In genomic region chr20:50735813-50736212, GRCh38 we compare ENCODE assay signal across 17 cellular contexts. TPM values are rescaled to one million over a fixed set of nuclear protein-coding genes. Genes with fewer than 3 reads are reported as not detected.
DNase-seq lines count a peak whose midpoint lies in the region; ATAC-seq, FAIRE-seq and TF ChIP-seq lines count a peak whose summit lies in the region.
"Had no signal": no experiment of that assay in that cellular context is flagged by ENCODE, and none has a peak within 500 bp of the region (broad histone marks: within the 10 kb centered on the region; RNA-seq: fewer than 3 reads in every experiment).

No MANE protein-coding gene starts in this region.

- H3K36me3 Mint-ChIP-seq in MCF 10A (ENCODE audit: insufficient read depth, unreplicated experiment) = peaks cover 26% of the 10 kb centered on the region

- TF ChIP-seq EP300 in stomach (IDR thresholded peaks at IDR 0.05) = no peak
- TF ChIP-seq EP300 in sigmoid colon (IDR thresholded peaks at IDR 0.05) = no peak

- H3K36me3 ChIP-seq in breast epithelium (no peaks in the 10 kb centered on the region), stomach (peaks cover 0 to 8% (median 2%) of the 10 kb centered on the region in 4 donors), sigmoid colon (no peaks in the 10 kb centered on the region)
- H3K36me3 ChIP-seq: vagina had no signal

- ATAC-seq in left lobe of liver = no peak
- ATAC-seq: stimulated activated naive CD8-positive, alpha-beta T cell treated with anti-CD3 and anti-CD28 coated beads, Interleukin-15, Interleukin-2, amounts not matched to agents 100 U/mL and 50 U/mL, for 24 hours had no signal

- no TSS peak for BruUV-seq in MCF 10A (replicated peaks; lab: Mats Ljungman, UMichigan)

- TF ChIP-seq POLR2A in breast epithelium (IDR thresholded peaks at IDR 0.05) = no peak
- TF ChIP-seq POLR2A in stomach (IDR thresholded peaks at IDR 0.05) = no peak
- no peak for TF ChIP-seq POLR2A in sigmoid colon (IDR thresholded peaks at IDR 0.05)

- intact Hi-C loops in MCF 10A (cut with micrococcal nuclease) = no loop called here
- intact Hi-C loops in breast epithelium (cut with DNase I; ENCODE audit: low total_unique reads) = loop anchor here (2.0 kb wide), 1 partner anchor 185 kb away; no protein-coding TSS in a partner anchor
- intact Hi-C loops in stomach (cut with DNase I; ENCODE audit: low total_unique reads) = no loop called here
- intact Hi-C loops in sigmoid colon (cut with DNase I) = no loop called here

- H3K27ac Mint-ChIP-seq in MCF 10A (ENCODE audit: low read depth, unreplicated experiment) = peak overlapping the region; percentile 80
- H3K27ac Mint-ChIP-seq: activated B cell treated with CpG ODN at 0.5 μM for 24 hours had no signal

- no peak overlapping the region for H3K27ac ChIP-seq in breast epithelium
- peak overlapping the region in 4 of 5 donors; percentile 89 to 96 (median 94) for H3K27ac ChIP-seq in stomach
- H3K27ac ChIP-seq in sigmoid colon = no peak overlapping the region
- H3K27ac ChIP-seq: vagina had no signal

- TF ChIP-seq CTCF in MCF 10A (IDR thresholded peaks at IDR 0.05; ENCODE audit: unreplicated experiment) (no peak), breast epithelium (IDR thresholded peaks at IDR 0.05) (no peak), epithelial cell of esophagus (IDR thresholded peaks at IDR 0.05; ENCODE audit: insufficient read depth, low read depth, low read length, missing control alignments) (no peak), stomach (IDR thresholded peaks at IDR 0.05) (no peak), sigmoid colon (IDR thresholded peaks at IDR 0.05) (no peak)

- DNase-seq in MCF 10A (ENCODE audit: unreplicated experiment) = no peak
- no peak for DNase-seq in breast epithelium (ENCODE audit: low spot score in 2 of 2)
- peak; percentile 30 for DNase-seq in RCC 7860 (ENCODE audit: low spot score)
- DNase-seq in epithelial cell of esophagus (ENCODE audit: low read depth) = peak; percentile 78
- no peak for DNase-seq in stomach
- no peak for DNase-seq in sigmoid colon
- no peak for DNase-seq in left lobe of liver (ENCODE audit: low spot score)
- no peak for DNase-seq in epidermal melanocyte (ENCODE audit: insufficient read length, low spot score)
- DNase-seq: activated B cell treated with CpG ODN at 0.5 μM for 24 hours; activated gamma-delta T cell; NCI-H1694; NCI-H446 treated with DMSO at 0.1 percent for 48 hours; stimulated activated naive CD8-positive, alpha-beta T cell treated with anti-CD3 and anti-CD28 coated beads, Interleukin-15, Interleukin-2, amounts not matched to agents 100 U/mL and 50 U/mL, for 24 hours; T-helper 1 cell had no signal

- peaks cover 33% of the 10 kb centered on the region for H3K4me1 Mint-ChIP-seq in MCF 10A (ENCODE audit: insufficient read depth, unreplicated experiment)

- no peaks in the 10 kb centered on the region for H3K9me3 ChIP-seq in breast epithelium
- no peaks in the 10 kb centered on the region for H3K9me3 ChIP-seq in stomach
- H3K9me3 ChIP-seq in sigmoid colon = no peaks in the 10 kb centered on the region
- H3K9me3 ChIP-seq: vagina had no signal

- H3K27me3 Mint-ChIP-seq in MCF 10A (ENCODE audit: insufficient read depth, unreplicated experiment) = no peaks in the 10 kb centered on the region
- H3K27me3 Mint-ChIP-seq: activated B cell treated with CpG ODN at 0.5 μM for 24 hours had no signal

- H3K27me3 ChIP-seq in breast epithelium = no peaks in the 10 kb centered on the region
- H3K27me3 ChIP-seq in stomach = no peaks in the 10 kb centered on the region
- no peaks in the 10 kb centered on the region for H3K27me3 ChIP-seq in sigmoid colon
- H3K27me3 ChIP-seq: vagina had no signal

- CTCF ChIA-PET in MCF 10A (lab: Yijun Ruan, JAX) = interaction anchor here (2.2 kb wide), 1 partner anchor 73 kb away, joined by 7 read pairs; no protein-coding TSS in a partner anchor

- no peak overlapping the region for H3K4me3 Mint-ChIP-seq in MCF 10A (ENCODE audit: unreplicated experiment)
- H3K4me3 Mint-ChIP-seq: activated B cell treated with CpG ODN at 0.5 μM for 24 hours had no signal

- H3K4me3 ChIP-seq in breast epithelium (no peak overlapping the region), epithelial cell of esophagus (ENCODE audit: low read length) (no peak overlapping the region), stomach (no peak overlapping the region), sigmoid colon (no peak overlapping the region)
- H3K4me3 ChIP-seq: vagina had no signal

- POLR2A ChIA-PET in MCF 10A (lab: Yijun Ruan, JAX) = interaction anchor here (1.0 to 8.8 kb wide), 4 partner anchors 8 to 252 kb away, joined by 5 to 168 read pairs (median 64); no protein-coding TSS in a partner anchor

- FAIRE-seq in RCC 7860 (lab: Jason Lieb, UNC) = peak; percentile 15
- FAIRE-seq: GM12891 had no signal

- H3K4me1 ChIP-seq in breast epithelium (no peaks in the 10 kb centered on the region), stomach (peaks cover 6 to 49% (median 33%) of the 10 kb centered on the region in 4 donors), sigmoid colon (peaks cover 0 to 12% (median 11%) of the 10 kb centered on the region in 4 donors)

- no peaks in the 10 kb centered on the region for H3K9me3 Mint-ChIP-seq in MCF 10A (ENCODE audit: unreplicated experiment)
- H3K9me3 Mint-ChIP-seq: activated B cell treated with CpG ODN at 0.5 μM for 24 hours had no signal

RNA-seq across cellular contexts. Expression of gene PARD6B, which starts 4.4 kb away (rescaled TPM):
- total RNA-seq in MCF 10A (2022) = 5.3 and 5.8 TPM in 2 replicates
- 10 to 100 TPM in 2 of 3 donors, 1 to 10 TPM in 1; 1.4 to 30.6 (median 13.4) TPM for total RNA-seq in breast epithelium
- 10 to 100 TPM in 4 of 5 donors, 1 to 10 TPM in 1; 5.4 to 69.5 (median 22.6) TPM for total RNA-seq in stomach
- polyA plus RNA-seq in stomach = 1 to 10 TPM; 3.2 to 6.0 (median 3.7) TPM
- total RNA-seq in sigmoid colon = 1 to 10 TPM in 2 of 4 donors, under 1 TPM in 2; 0.83 to 1.8 (median 1.2) TPM
- 1 to 10 TPM; 2.4 to 5.1 (median 3.0) TPM for polyA plus RNA-seq in sigmoid colon
- total RNA-seq in left lobe of liver = 10.9 TPM

RNA-seq across cellular contexts. Expression of gene RIPOR3, which starts 44.5 kb away (rescaled TPM):
- total RNA-seq in MCF 10A (2022) (not detected in 2 replicates), breast epithelium (10 to 100 TPM in 2 of 3 donors, 1 to 10 TPM in 1; 4.5 to 35.5 (median 26.9) TPM), stomach (10 to 100 TPM in 3 of 5 donors, 1 to 10 TPM in 2; 8.1 to 61.1 (median 13.4) TPM), sigmoid colon (10 to 100 TPM in 3 of 4 donors, 1 to 10 TPM in 1; 9.4 to 28.0 (median 15.1) TPM), left lobe of liver (20.1 TPM)
- polyA plus RNA-seq in stomach (1 to 10 TPM; 4.4 to 5.9 (median 5.8) TPM), sigmoid colon (1 to 10 TPM in 2 of 3 donors, under 1 TPM in 1; 0.92 to 7.8 (median 4.8) TPM)
- total RNA-seq: activated B cell treated with CpG ODN at 0.5 μM for 24 hours, dermis microvascular lymphatic vessel endothelial cell had no signal

RNA-seq across cellular contexts. Expression of gene BCAS4, which starts 59.0 kb away (rescaled TPM):
- total RNA-seq in MCF 10A (2022) (5.4 and 7.9 TPM in 2 replicates), breast epithelium (10 to 100 TPM in 2 of 3 donors, 1 to 10 TPM in 1; 6.6 to 22.2 (median 10.5) TPM), stomach (1 to 10 TPM in 3 of 5 donors, under 1 TPM in 1, not detected in 1; under 0.01 to 2.8 (median 1.9) TPM), sigmoid colon (1 to 10 TPM; 2.1 to 5.3 (median 4.4) TPM), left lobe of liver (0.83 TPM)
- polyA plus RNA-seq in stomach (1 to 10 TPM in 2 of 3 donors, under 1 TPM in 1; 0.46 to 7.2 (median 5.6) TPM), sigmoid colon (10 to 100 TPM in 1 of 3 donors, under 1 TPM in 2; 0.46 to 10.1 (median 0.60) TPM)

Comparison
In these comparisons a context has a peak if more than half of its experiments do, and no peak if none do; other contexts are left out.
1. DNase-seq: peak in RCC 7860 (single experiment) and epithelial cell of esophagus (single experiment); none in MCF 10A (single experiment), breast epithelium (0 of 2), stomach (single experiment), sigmoid colon (single experiment), left lobe of liver (single experiment) and epidermal melanocyte (single experiment).
2. H3K27ac ChIP-seq: peak in stomach (4 of 5); none in breast epithelium (0 of 2) and sigmoid colon (0 of 4).